Comparison of ENCODE assay signal across 1 cellular context in the genomic region with DNA sequence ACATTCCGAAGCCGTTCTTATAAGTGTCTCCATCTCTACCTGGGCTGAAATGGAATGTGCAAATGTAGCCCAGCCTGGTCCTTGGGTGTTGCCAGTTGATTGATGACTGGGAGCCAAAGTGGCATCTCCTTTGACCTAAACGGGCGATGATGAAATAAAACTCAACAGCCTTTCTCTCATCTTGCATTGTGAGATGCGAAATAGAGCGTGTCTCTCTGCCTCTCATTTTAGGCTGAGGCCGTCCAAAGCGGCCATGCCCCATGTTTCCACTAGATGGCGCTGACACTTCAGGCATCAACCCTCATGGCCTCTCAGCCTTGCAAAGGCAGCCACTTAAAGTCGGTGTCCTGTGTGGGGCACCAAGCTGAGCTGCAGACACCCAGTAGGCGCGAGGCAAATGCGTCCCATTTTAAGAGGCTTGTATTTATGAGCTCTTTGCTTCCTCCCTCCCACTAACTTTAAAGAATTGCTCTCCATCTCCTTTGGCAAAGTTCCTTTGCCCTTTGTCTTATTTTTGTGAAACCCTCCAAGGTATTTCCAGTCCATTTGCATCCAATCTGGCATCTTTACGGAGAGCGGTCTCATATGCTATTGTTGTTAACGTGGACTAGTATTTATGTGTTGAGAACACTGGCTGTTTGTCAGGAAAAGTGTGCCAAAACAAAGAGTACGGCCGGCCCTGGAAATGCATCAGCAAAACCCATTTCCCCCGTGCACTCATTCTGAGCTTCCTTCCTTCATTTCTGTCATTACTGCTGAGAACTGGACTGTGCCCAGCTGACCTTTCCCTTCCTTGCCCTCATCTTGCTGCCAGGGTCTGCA.
TF ChIP-seq lines count a peak whose summit lies in the region.

No MANE protein-coding gene starts in this region.

TF ChIP-seq in GM12878, 131 proteins besides CTCF, POLR2A, EP300 and RAD21:
- TF ChIP-seq, protein P1, sequence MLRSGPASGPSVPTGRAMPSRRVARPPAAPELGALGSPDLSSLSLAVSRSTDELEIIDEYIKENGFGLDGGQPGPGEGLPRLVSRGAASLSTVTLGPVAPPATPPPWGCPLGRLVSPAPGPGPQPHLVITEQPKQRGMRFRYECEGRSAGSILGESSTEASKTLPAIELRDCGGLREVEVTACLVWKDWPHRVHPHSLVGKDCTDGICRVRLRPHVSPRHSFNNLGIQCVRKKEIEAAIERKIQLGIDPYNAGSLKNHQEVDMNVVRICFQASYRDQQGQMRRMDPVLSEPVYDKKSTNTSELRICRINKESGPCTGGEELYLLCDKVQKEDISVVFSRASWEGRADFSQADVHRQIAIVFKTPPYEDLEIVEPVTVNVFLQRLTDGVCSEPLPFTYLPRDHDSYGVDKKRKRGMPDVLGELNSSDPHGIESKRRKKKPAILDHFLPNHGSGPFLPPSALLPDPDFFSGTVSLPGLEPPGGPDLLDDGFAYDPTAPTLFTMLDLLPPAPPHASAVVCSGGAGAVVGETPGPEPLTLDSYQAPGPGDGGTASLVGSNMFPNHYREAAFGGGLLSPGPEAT (IDR thresholded peaks at IDR 0.05; ENCODE audit: low read depth): no peak
- no peak for TF ChIP-seq RBBP5 (conservative IDR thresholded peaks at IDR 0.05)
- TF ChIP-seq RELA (IDR thresholded peaks at IDR 0.05; ENCODE audit: borderline replicate concordance, partially characterized antibody): no peak
- TF ChIP-seq SMC3 (IDR thresholded peaks at IDR 0.05; ENCODE audit: borderline replicate concordance, low read length): peak; percentile 94
- no peak for TF ChIP-seq BHLHE40 (IDR thresholded peaks at IDR 0.05; ENCODE audit: borderline replicate concordance in 1 of 2, low read depth in 2 of 2, low read length in 1 of 2)
- TF ChIP-seq POU2F2 (IDR thresholded peaks at IDR 0.05; ENCODE audit: borderline replicate concordance, low read depth, low read length): 0 out of 3 replicates have a peak, but pooled peaks have one; percentile 29
- no peak for TF ChIP-seq MXI1 (IDR thresholded peaks at IDR 0.05; ENCODE audit: low read depth, low read length)
- no peak for TF ChIP-seq NFYA (IDR thresholded peaks at IDR 0.05; ENCODE audit: borderline replicate concordance, low read depth, low read length)
- peak; percentile 85 for TF ChIP-seq YY1 (IDR thresholded peaks at IDR 0.05; ENCODE audit: low read depth, low read length)
